8 cellular contexts compared by ENCODE assay signal in genomic region chr17:8288336-8289102, GRCh38. TPM values are rescaled to one million over a fixed set of nuclear protein-coding genes. Genes with fewer than 3 reads are reported as not detected.
A peak's percentile ranks its signal among the peaks of the same experiment; 100 is the strongest.
DNase-seq lines count a peak whose midpoint lies in the region; ATAC-seq lines count a peak whose summit lies in the region.

Gene RANGRF, plus strand, starts transcription at chr17:8288670. Its CDS starts 119 bp downstream, at chr17:8288789.

- no peaks in the 10 kb centered on the region for H3K9me3 Mint-ChIP-seq in naive thymus-derived CD4-positive, alpha-beta T cell
- H3K9me3 Mint-ChIP-seq in stimulated activated memory B cell treated with anti-CD40 and anti-IgM and Interleukin-4, amounts not matched to agents 10 μg/mL and 1 μg/mL and 100 μg/mL, for 72 hours = no peaks in the 10 kb centered on the region

- in situ Hi-C loops in KBM-7 (cut with MboI; ENCODE audit: low pct_unique_long_range_greater_than_20kb, low sequenced_read_pairs) = no loop called here

- peaks cover 8 to 24% of the 10 kb centered on the region in 2 donors for H3K4me1 ChIP-seq in naive thymus-derived CD4-positive, alpha-beta T cell (ENCODE audit: control insufficient read depth in 2 of 2, insufficient read depth in 2 of 2, low read length in 2 of 2)

- peaks cover 0 to 5% (median 0%) of the 10 kb centered on the region in 5 donors for H3K36me3 Mint-ChIP-seq in naive thymus-derived CD4-positive, alpha-beta T cell
- H3K36me3 Mint-ChIP-seq in stimulated activated memory B cell treated with anti-CD40 and anti-IgM and Interleukin-4, amounts not matched to agents 10 μg/mL and 1 μg/mL and 100 μg/mL, for 72 hours = peaks cover 11% of the 10 kb centered on the region

- POLR2A ChIA-PET in naive thymus-derived CD4-positive, alpha-beta T cell (lab: Charles Lee) = interaction anchor here (0.6 to 3.1 kb wide), 17 partner anchors 12 to 149 kb away, joined by 3 to 31 read pairs (median 4); partner anchors contain the start of genes CTC1 and PFAS

- peaks cover 27 to 46% (median 43%) of the 10 kb centered on the region in 7 donors for H3K4me1 Mint-ChIP-seq in naive thymus-derived CD4-positive, alpha-beta T cell
- H3K4me1 Mint-ChIP-seq in stimulated activated memory B cell treated with anti-CD40 and anti-IgM and Interleukin-4, amounts not matched to agents 10 μg/mL and 1 μg/mL and 100 μg/mL, for 72 hours = peaks cover 54% of the 10 kb centered on the region

- no peaks in the 10 kb centered on the region for H3K27me3 Mint-ChIP-seq in naive thymus-derived CD4-positive, alpha-beta T cell
- no peaks in the 10 kb centered on the region for H3K27me3 Mint-ChIP-seq in stimulated activated memory B cell treated with anti-CD40 and anti-IgM and Interleukin-4, amounts not matched to agents 10 μg/mL and 1 μg/mL and 100 μg/mL, for 72 hours

- H3K27me3 ChIP-seq in naive thymus-derived CD4-positive, alpha-beta T cell (ENCODE audit: control insufficient read depth in 2 of 2, insufficient read depth in 2 of 2, low read length in 2 of 2) = no peaks in the 10 kb centered on the region

- CTCF ChIA-PET in naive thymus-derived CD4-positive, alpha-beta T cell (lab: Charles Lee) = interaction anchor here (0.6 to 1.4 kb wide), 3 partner anchors 12 to 67 kb away, joined by 3 to 4 read pairs (median 3); no protein-coding TSS in a partner anchor

- intact Hi-C loops in naive thymus-derived CD4-positive, alpha-beta T cell (cut with micrococcal nuclease) = loop anchor here (1.0 to 2.0 kb wide), 5 partner anchors 39 to 99 kb away; partner anchors contain the start of genes PFAS (in 2 of the 2), BORCS6 (in 1 of the 2) and RPL26 (in 1 of the 2)

- peak within 1 kb of the TSS; percentile 95 for H3K4me3 ChIP-seq in naive thymus-derived CD4-positive, alpha-beta T cell (ENCODE audit: low read length)

- peak within 1 kb of the TSS; percentile 92 to 100 (median 97) for H3K4me3 Mint-ChIP-seq in naive thymus-derived CD4-positive, alpha-beta T cell
- H3K4me3 Mint-ChIP-seq in stimulated activated memory B cell treated with anti-CD40 and anti-IgM and Interleukin-4, amounts not matched to agents 10 μg/mL and 1 μg/mL and 100 μg/mL, for 72 hours = peak within 1 kb of the TSS; percentile 90

- H3K9me3 ChIP-seq in naive thymus-derived CD4-positive, alpha-beta T cell (ENCODE audit: control insufficient read depth in 2 of 3, low read length in 3 of 3) = no peaks in the 10 kb centered on the region

- H3K27ac Mint-ChIP-seq in naive thymus-derived CD4-positive, alpha-beta T cell = peak within 1 kb of the TSS; percentile 89 to 98 (median 96)
- peak within 1 kb of the TSS; percentile 98 for H3K27ac Mint-ChIP-seq in stimulated activated memory B cell treated with anti-CD40 and anti-IgM and Interleukin-4, amounts not matched to agents 10 μg/mL and 1 μg/mL and 100 μg/mL, for 72 hours

- H3K36me3 ChIP-seq in naive thymus-derived CD4-positive, alpha-beta T cell (ENCODE audit: control insufficient read depth in 2 of 3, insufficient read depth in 3 of 3, low read length in 3 of 3) = peaks cover 0 to 7% (median 0%) of the 10 kb centered on the region in 3 experiments

- peak; percentile 61 for ATAC-seq in GM21526 (IDR thresholded peaks at IDR 0.05; ENCODE audit: low FRiP score, unreplicated experiment)
- ATAC-seq in naive thymus-derived CD4-positive, alpha-beta T cell = peak; percentile 95
- peak; percentile 94 for ATAC-seq in stimulated activated memory B cell treated with anti-CD40 and anti-IgM and Interleukin-4, amounts not matched to agents 10 μg/mL and 1 μg/mL and 100 μg/mL, for 72 hours

- DNase-seq in DMS 273 (lab: John Stamatoyannopoulos, UW; ENCODE audit: unreplicated experiment) (peak; percentile 94), KBM-7 (peak; percentile 90), RKO (ENCODE audit: low spot score) (peak; percentile 87), fibroblast of gingiva (ENCODE audit: low read depth) (peak; percentile 84)
- peak; percentile 69 to 70 for DNase-seq in activated T-helper 1 cell treated with anti-CD3 and anti-CD28 coated beads, Interleukin-2, amount 50 U/mL, for 16 hours (ENCODE audit: low read depth in 1 of 2, low spot score in 1 of 2)
- DNase-seq in naive thymus-derived CD4-positive, alpha-beta T cell = peak; percentile 64 to 86 (median 74)

- peak within 1 kb of the TSS; percentile 96 for H3K27ac ChIP-seq in naive thymus-derived CD4-positive, alpha-beta T cell (ENCODE audit: low read depth, low read length)

RNA-seq across cellular contexts. Expression of gene RANGRF, which starts in this region (rescaled TPM):
- 10 to 100 TPM; 26.0 to 46.1 (median 38.9) TPM for total RNA-seq in naive thymus-derived CD4-positive, alpha-beta T cell
- polyA plus RNA-seq in naive thymus-derived CD4-positive, alpha-beta T cell = 10 to 100 TPM; 77.5 to 85.8 TPM

Comparison
In these comparisons a context has a peak if more than half of its experiments do, and no peak if none do; other contexts are left out.
1. Peak in every context shown above with its lines: DNase-seq, ATAC-seq, H3K4me3 ChIP-seq and H3K27ac ChIP-seq.